Comparison of ENCODE assay signal across 1 cellular context in the genomic region with DNA sequence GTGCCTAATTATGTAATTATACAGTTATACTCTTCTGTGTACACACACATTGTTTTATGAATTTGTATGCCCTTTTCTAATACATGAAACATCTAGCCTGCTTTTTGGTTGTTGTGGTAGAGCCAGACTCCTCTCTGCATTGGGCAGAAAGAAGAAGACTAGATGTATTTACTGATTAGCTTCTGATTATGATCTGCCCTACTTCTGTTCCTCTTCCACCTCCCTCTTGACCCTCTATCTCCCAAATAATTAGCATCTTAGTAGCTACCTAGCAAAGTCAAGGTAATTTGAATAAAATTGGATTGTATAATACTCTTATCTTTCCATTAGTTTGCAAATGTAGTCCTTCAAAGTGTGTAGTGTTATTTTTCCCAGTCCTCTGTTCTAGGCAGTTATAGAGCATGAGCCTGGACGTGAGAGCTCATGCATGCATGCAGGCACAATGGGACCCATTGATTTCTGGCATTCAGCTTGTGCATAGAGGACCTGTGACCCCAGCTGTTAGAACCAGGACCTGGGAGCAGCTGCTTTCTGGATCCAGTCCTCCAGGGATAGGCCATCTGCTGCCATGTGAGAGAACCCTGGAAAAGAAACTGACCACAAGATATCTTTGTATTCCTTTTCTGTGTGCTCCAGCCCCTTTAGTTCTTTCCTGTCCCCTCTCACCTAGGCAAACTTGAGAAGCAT.
TF ChIP-seq lines count a peak whose summit lies in the region.

No MANE protein-coding gene starts in this region.

TF ChIP-seq in HepG2, 621 proteins besides CTCF, POLR2A, EP300 and RAD21 (continued from another document):
- TF ChIP-seq, protein P1, sequence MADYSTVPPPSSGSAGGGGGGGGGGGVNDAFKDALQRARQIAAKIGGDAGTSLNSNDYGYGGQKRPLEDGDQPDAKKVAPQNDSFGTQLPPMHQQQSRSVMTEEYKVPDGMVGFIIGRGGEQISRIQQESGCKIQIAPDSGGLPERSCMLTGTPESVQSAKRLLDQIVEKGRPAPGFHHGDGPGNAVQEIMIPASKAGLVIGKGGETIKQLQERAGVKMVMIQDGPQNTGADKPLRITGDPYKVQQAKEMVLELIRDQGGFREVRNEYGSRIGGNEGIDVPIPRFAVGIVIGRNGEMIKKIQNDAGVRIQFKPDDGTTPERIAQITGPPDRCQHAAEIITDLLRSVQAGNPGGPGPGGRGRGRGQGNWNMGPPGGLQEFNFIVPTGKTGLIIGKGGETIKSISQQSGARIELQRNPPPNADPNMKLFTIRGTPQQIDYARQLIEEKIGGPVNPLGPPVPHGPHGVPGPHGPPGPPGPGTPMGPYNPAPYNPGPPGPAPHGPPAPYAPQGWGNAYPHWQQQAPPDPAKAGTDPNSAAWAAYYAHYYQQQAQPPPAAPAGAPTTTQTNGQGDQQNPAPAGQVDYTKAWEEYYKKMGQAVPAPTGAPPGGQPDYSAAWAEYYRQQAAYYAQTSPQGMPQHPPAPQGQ (CRISPR knock-in tag; IDR thresholded peaks at IDR 0.05; ENCODE audit: borderline replicate concordance), result no peak
- no peak for TF ChIP-seq FOXK2 (IDR thresholded peaks at IDR 0.05)
- TF ChIP-seq JDP2 (CRISPR knock-in tag; IDR thresholded peaks at IDR 0.05; ENCODE audit: borderline replicate concordance), result no peak
- TF ChIP-seq ZNF576 (CRISPR knock-in tag; IDR thresholded peaks at IDR 0.05), result no peak
- no peak for TF ChIP-seq MTA3 (CRISPR knock-in tag; IDR thresholded peaks at IDR 0.05)
- no peak for TF ChIP-seq ZNF678 (CRISPR knock-in tag; IDR thresholded peaks at IDR 0.05)
- TF ChIP-seq MAX (IDR thresholded peaks at IDR 0.05), result peak; percentile 66
- no peak for TF ChIP-seq PAF1 (CRISPR knock-in tag; IDR thresholded peaks at IDR 0.05)
- TF ChIP-seq ZMYM4 (CRISPR knock-in tag; IDR thresholded peaks at IDR 0.05), result 0 out of 2 replicates have a peak, but pooled peaks have one; percentile 30
- TF ChIP-seq HNF4A (CRISPR knock-in tag; IDR thresholded peaks at IDR 0.05), result peak; percentile 56
- TF ChIP-seq ATF2 (CRISPR knock-in tag; IDR thresholded peaks at IDR 0.05), result no peak
- TF ChIP-seq HCFC1 (IDR thresholded peaks at IDR 0.05; ENCODE audit: low read depth, low read length), result no peak
- no peak for TF ChIP-seq PHF8 (CRISPR knock-in tag; IDR thresholded peaks at IDR 0.05)
- TF ChIP-seq ZNF772 (CRISPR knock-in tag; IDR thresholded peaks at IDR 0.05), result no peak
- no peak for TF ChIP-seq JUNB (CRISPR knock-in tag; IDR thresholded peaks at IDR 0.05; ENCODE audit: borderline replicate concordance)
TF ChIP-seq in HepG2: peak in this region for 36.
